Comparison of ENCODE assay signal across 8 cellular contexts in the genomic region with DNA sequence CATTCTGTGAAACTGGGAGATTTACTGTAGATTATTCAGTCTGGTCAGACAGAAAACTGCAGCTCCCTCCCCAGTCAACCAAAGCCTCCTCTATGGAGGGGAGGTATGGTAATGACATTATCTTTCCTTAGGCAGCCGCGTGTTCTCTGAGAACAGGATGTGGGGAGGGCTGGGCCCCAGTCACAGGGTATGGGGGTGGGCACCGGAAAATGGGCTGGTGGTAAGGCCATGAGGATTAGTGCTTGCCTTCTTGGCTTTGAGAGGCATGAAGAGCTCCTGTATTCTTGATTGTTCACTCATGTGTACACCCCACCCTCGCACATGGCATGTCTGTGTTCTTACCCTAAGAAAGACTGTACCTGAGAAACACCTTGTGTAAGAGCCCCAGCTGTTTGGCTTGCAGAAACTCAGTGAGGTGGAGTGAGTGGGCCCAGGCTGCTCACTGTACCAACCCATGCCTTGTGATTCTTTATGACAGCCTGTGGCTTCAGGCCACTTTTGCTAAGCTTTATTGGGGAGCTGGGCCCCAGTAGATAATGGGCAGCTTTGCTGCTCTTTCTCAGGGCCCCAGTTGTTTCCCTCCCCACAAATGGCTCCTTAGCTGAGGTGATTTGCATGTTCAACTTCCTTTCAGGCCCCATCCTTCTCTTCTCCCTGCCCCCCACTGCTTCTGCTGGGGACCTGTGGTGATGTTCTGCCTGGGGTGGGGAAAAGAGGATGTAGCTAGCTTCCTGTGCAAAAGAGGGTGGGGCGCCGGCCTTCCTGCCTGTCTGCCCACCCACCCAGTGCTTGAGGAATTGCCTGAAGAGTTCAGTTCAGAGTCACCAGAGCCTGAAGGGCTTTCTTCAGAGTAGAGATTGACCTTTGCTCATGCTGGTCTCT. TPM values are rescaled to one million over a fixed set of nuclear protein-coding genes. Genes with fewer than 3 reads are reported as not detected.
DNase-seq lines count a peak whose midpoint lies in the region; ATAC-seq and TF ChIP-seq lines count a peak whose summit lies in the region.

No MANE protein-coding gene starts in this region.

- no TSS peak for BruUV-seq in OCI-LY7 (replicated peaks; lab: Mats Ljungman, UMichigan)

- TF ChIP-seq CTCF in OCI-LY7 (conservative IDR thresholded peaks at IDR 0.05; ENCODE audit: low read length) (no peak), heart right ventricle (IDR thresholded peaks at IDR 0.05) (no peak), testis (IDR thresholded peaks at IDR 0.05) (no peak), glutamatergic neuron (IDR thresholded peaks at IDR 0.05; ENCODE audit: partially characterized antibody, unreplicated experiment) (no peak)

- H3K27me3 Mint-ChIP-seq in glutamatergic neuron (ENCODE audit: unreplicated experiment) = no peaks in the 10 kb centered on the region

- H3K36me3 Mint-ChIP-seq in glutamatergic neuron (ENCODE audit: unreplicated experiment) = no peaks in the 10 kb centered on the region

- DNase-seq in OCI-LY7 (ENCODE audit: low spot score) (peak; percentile 87), heart right ventricle (peak; percentile 35 to 61), testis (no peak), glutamatergic neuron (no peak)
- peak; percentile 85 for DNase-seq in activated T-cell treated with anti-CD3 and anti-CD28 coated beads, Interleukin-2, amount 50 U/mL, for 48 hours
- DNase-seq in stimulated activated CD4-positive, alpha-beta T cell treated with anti-CD3 and anti-CD28 coated beads, Interleukin-1b, Interleukin-23, amount 100 ng/mL, for 48 hours = peak; percentile 77

- no peak overlapping the region for H3K27ac Mint-ChIP-seq in glutamatergic neuron (ENCODE audit: unreplicated experiment)

- H3K4me3 ChIP-seq in OCI-LY7 (ENCODE audit: low read depth, low read length, poor library complexity, severe bottlenecking) (peak overlapping the region; percentile 58), heart right ventricle (peak overlapping the region in 1 of 10 donors; percentile 23), testis (no peak overlapping the region)

- peaks cover 80% of the 10 kb centered on the region for H3K79me2 ChIP-seq in OCI-LY7 (ENCODE audit: insufficient read depth, low read depth, low read length)

- TF ChIP-seq POLR2A in testis (IDR thresholded peaks at IDR 0.05) = no peak

- ATAC-seq in GM18498 (IDR thresholded peaks at IDR 0.05; ENCODE audit: unreplicated experiment) (peak; percentile 68), HG02884 (IDR thresholded peaks at IDR 0.05; ENCODE audit: unreplicated experiment) (peak; percentile 49), heart right ventricle (peak; percentile 66 to 87 (median 76))

- WGBS in heart right ventricle, 2 donors = 32 to 46% methylated on average over 6 of the region's 6 CpGs
- 53 to 75% methylated on average over 5 of the region's 6 CpGs for WGBS in testis, 2 donors

- no peaks in the 10 kb centered on the region for H4K20me1 ChIP-seq in OCI-LY7 (ENCODE audit: insufficient read depth, low read length)

- intact Hi-C loops in OCI-LY7 (cut with micrococcal nuclease; ENCODE audit: unreplicated experiment) (loop anchor here (1.0 to 2.0 kb wide), 3 partner anchors 31 to 315 kb away; a partner anchor contains a TSS), heart right ventricle (cut with DNase I) (no loop called here), testis (cut with DNase I; ENCODE audit: low total_unique reads) (no loop called here)

- no peak overlapping the region for H2AFZ ChIP-seq in OCI-LY7 (ENCODE audit: low read length)

- H3K4me1 Mint-ChIP-seq in glutamatergic neuron (ENCODE audit: low read depth, unreplicated experiment) = no peaks in the 10 kb centered on the region

- CTCF ChIA-PET in OCI-LY7 (lab: Charles Lee; ENCODE audit: unreplicated experiment) = interaction anchor here (1.0 to 1.4 kb wide), 2 partner anchors 30 to 31 kb away, joined by 3 read pairs; a partner anchor contains a TSS

- peak overlapping the region; percentile 93 for H3K4me2 ChIP-seq in OCI-LY7 (ENCODE audit: low read length)

- peaks cover 19% of the 10 kb centered on the region for H3K36me3 ChIP-seq in OCI-LY7 (ENCODE audit: insufficient read depth, low read length)
- peaks cover 0 to 16% (median 0%) of the 10 kb centered on the region in 9 donors for H3K36me3 ChIP-seq in heart right ventricle
- no peaks in the 10 kb centered on the region for H3K36me3 ChIP-seq in testis (ENCODE audit: low read depth, missing control alignments)

- POLR2A ChIA-PET in OCI-LY7 (lab: Charles Lee) = interaction anchor here (0.6 to 2.2 kb wide), 15 partner anchors 8 to 349 kb away, joined by 3 to 15 read pairs (median 3); a partner anchor contains a TSS

- no peaks in the 10 kb centered on the region for H3K9me3 ChIP-seq in OCI-LY7 (ENCODE audit: low read length)
- no peaks in the 10 kb centered on the region for H3K9me3 ChIP-seq in heart right ventricle
- H3K9me3 ChIP-seq in testis = no peaks in the 10 kb centered on the region

- H3K9me2 ChIP-seq in OCI-LY7 (ENCODE audit: insufficient read depth, low read length) = no peaks in the 10 kb centered on the region

- H3K27me3 ChIP-seq in heart right ventricle (peaks cover 0 to 8% (median 0%) of the 10 kb centered on the region in 7 donors), testis (no peaks in the 10 kb centered on the region)

- peak overlapping the region; percentile 100 for H3K27ac ChIP-seq in OCI-LY7 (ENCODE audit: low read depth, low read length, poor library complexity, severe bottlenecking)
- peak overlapping the region; percentile 46 to 90 (median 74) for H3K27ac ChIP-seq in heart right ventricle
- H3K27ac ChIP-seq in testis = no peak overlapping the region

- H3K4me3 Mint-ChIP-seq in glutamatergic neuron (ENCODE audit: unreplicated experiment) = no peak overlapping the region

- H3K9me3 Mint-ChIP-seq in glutamatergic neuron (ENCODE audit: unreplicated experiment) = no peaks in the 10 kb centered on the region

- H3K4me1 ChIP-seq in OCI-LY7 (ENCODE audit: insufficient read depth, low read length, poor library complexity, severe bottlenecking) (peaks cover 90% of the 10 kb centered on the region), heart right ventricle (peaks cover 9 to 97% (median 89%) of the 10 kb centered on the region in 9 donors), testis (no peaks in the 10 kb centered on the region)

RNA-seq across cellular contexts. Expression of a gene that starts 30.7 kb away (rescaled TPM):
- total RNA-seq in OCI-LY7 (2014; rRNA removed; shearing (Covaris generic)) = 95.1 and 95.8 TPM in 2 replicates
- total RNA-seq in OCI-LY7 (2022) (143 and 145 TPM in 2 replicates), heart right ventricle (100 to 1,000 TPM; 106 to 238 (median 120) TPM), testis (10 to 100 TPM; 30.1 to 53.1 TPM), glutamatergic neuron (ENCODE audit: unreplicated experiment) (72.3 TPM)
- polyA plus RNA-seq in heart right ventricle (100 to 1,000 TPM in 1 of 2 donors, 10 to 100 TPM in 1; 60.2 to 130 TPM), testis (ENCODE audit: insufficient read depth, low read depth, low replicate concordance) (82.7 TPM)

Comparison
In these comparisons a context has a peak if more than half of its experiments do, and no peak if none do; other contexts are left out.
1. DNase-seq: peak in OCI-LY7 (single experiment), activated T-cell treated with anti-CD3 and anti-CD28 coated beads, Interleukin-2, amount 50 U/mL, for 48 hours (2 of 2), heart right ventricle (2 of 2) and stimulated activated CD4-positive, alpha-beta T cell treated with anti-CD3 and anti-CD28 coated beads, Interleukin-1b, Interleukin-23, amount 100 ng/mL, for 48 hours (single experiment); none in testis (single experiment) and glutamatergic neuron (single experiment).
2. H3K27ac ChIP-seq: peak in OCI-LY7 (single experiment) and heart right ventricle (10 of 10); none in testis (0 of 2).
3. Peak in every context shown above with its lines, with median percentiles within 50 percentile points of each other: ATAC-seq.